9 cellular contexts compared by ENCODE assay signal in genomic region chr3:28050895-28051294, GRCh38.
DNase-seq lines count a peak whose midpoint lies in the region; ATAC-seq and TF ChIP-seq lines count a peak whose summit lies in the region.
"Had no signal": no experiment of that assay in that cellular context is flagged by ENCODE, and none has a peak within 500 bp of the region (broad histone marks: within the 10 kb centered on the region; RNA-seq: fewer than 3 reads in every experiment).

No MANE protein-coding gene starts in this region.

- DNase-seq in NCI-H2171 treated with DMSO at 0.1 percent for 48 hours (lab: John Stamatoyannopoulos, UW) (peak; percentile 6), NCI-H2171 (lab: John Stamatoyannopoulos, UW) (no peak), NCI-H526 treated with DMSO at 0.1 percent for 48 hours (lab: John Stamatoyannopoulos, UW) (peak; percentile 57), omental fat pad (ENCODE audit: low spot score) (no peak), Right ventricle myocardium superior (no peak)
- DNase-seq in activated naive CD8-positive, alpha-beta T cell treated with anti-CD3 and anti-CD28 coated beads, Interleukin-2, amount 50 U/mL, for 16 hours (ENCODE audit: low read depth, low spot score) = peak; percentile 32
- DNase-seq in stimulated activated CD4-positive, alpha-beta T cell treated with anti-CD3 and anti-CD28 coated beads, Interleukin-15, amount 100 ng/mL, for 48 hours (ENCODE audit: low read depth in 2 of 2) = peak; percentile 18 to 29

- no peak for TF ChIP-seq CTCF in omental fat pad (IDR thresholded peaks at IDR 0.05)

- intact Hi-C loops in Right ventricle myocardium superior (cut with DNase I) = no loop called here

- ATAC-seq in omental fat pad (ENCODE audit: low FRiP score) = no peak
- ATAC-seq in Right ventricle myocardium superior (ENCODE audit: poor library complexity) = no peak
- ATAC-seq in HG02763 (IDR thresholded peaks at IDR 0.05; ENCODE audit: unreplicated experiment) = no peak
- ATAC-seq: sciatic nerve had no signal

Comparison
In these comparisons a context has a peak if more than half of its experiments do, and no peak if none do; other contexts are left out.
1. DNase-seq: peak in NCI-H2171 treated with DMSO at 0.1 percent for 48 hours (single experiment), NCI-H526 treated with DMSO at 0.1 percent for 48 hours (single experiment), activated naive CD8-positive, alpha-beta T cell treated with anti-CD3 and anti-CD28 coated beads, Interleukin-2, amount 50 U/mL, for 16 hours (single experiment) and stimulated activated CD4-positive, alpha-beta T cell treated with anti-CD3 and anti-CD28 coated beads, Interleukin-15, amount 100 ng/mL, for 48 hours (2 of 2); none in NCI-H2171 (single experiment), omental fat pad (single experiment) and Right ventricle myocardium superior (single experiment).